ENCODE assay signal across 11 cellular contexts in genomic region chr22:45302047-45302446, GRCh38. TPM values are rescaled to one million over a fixed set of nuclear protein-coding genes. Genes with fewer than 3 reads are reported as not detected.
DNase-seq lines count a peak whose midpoint lies in the region; ATAC-seq, FAIRE-seq and TF ChIP-seq lines count a peak whose summit lies in the region.
"Had no signal": no experiment of that assay in that cellular context is flagged by ENCODE, and none has a peak within 500 bp of the region (broad histone marks: within the 10 kb centered on the region; RNA-seq: fewer than 3 reads in every experiment).

No MANE protein-coding gene starts in this region.

- peaks cover 3 to 7% (median 4%) of the 10 kb centered on the region in 3 donors for H3K27me3 Mint-ChIP-seq in immature natural killer cell (ENCODE audit: low read depth in 3 of 3)

- no peak overlapping the region for H3K27ac Mint-ChIP-seq in stimulated activated effector memory CD8-positive, alpha-beta T cell treated with anti-CD3 and anti-CD28 coated beads, Interleukin-12 subunit alpha, Interleukin-12 subunit beta, amount 100 ng/mL, for 72 hours
- H3K27ac Mint-ChIP-seq in immature natural killer cell = no peak overlapping the region
- H3K27ac Mint-ChIP-seq: brain had no signal

- TF ChIP-seq CTCF in bronchial epithelial cell (IDR thresholded peaks at IDR 0.05; ENCODE audit: insufficient read depth, low read length, severe bottlenecking) = no peak

- no peaks in the 10 kb centered on the region for H3K36me3 Mint-ChIP-seq in stimulated activated effector memory CD8-positive, alpha-beta T cell treated with anti-CD3 and anti-CD28 coated beads, Interleukin-12 subunit alpha, Interleukin-12 subunit beta, amount 100 ng/mL, for 72 hours
- no peaks in the 10 kb centered on the region for H3K36me3 Mint-ChIP-seq in immature natural killer cell
- H3K36me3 Mint-ChIP-seq: brain had no signal

- H3K4me1 Mint-ChIP-seq in stimulated activated effector memory CD8-positive, alpha-beta T cell treated with anti-CD3 and anti-CD28 coated beads, Interleukin-12 subunit alpha, Interleukin-12 subunit beta, amount 100 ng/mL, for 72 hours = peaks cover 7% of the 10 kb centered on the region
- H3K4me1 Mint-ChIP-seq in immature natural killer cell = peaks cover under 1% of the 10 kb centered on the region in 2 donors
- H3K4me1 Mint-ChIP-seq: brain had no signal

- H3K9me3 Mint-ChIP-seq in stimulated activated effector memory CD8-positive, alpha-beta T cell treated with anti-CD3 and anti-CD28 coated beads, Interleukin-12 subunit alpha, Interleukin-12 subunit beta, amount 100 ng/mL, for 72 hours = no peaks in the 10 kb centered on the region
- H3K9me3 Mint-ChIP-seq in immature natural killer cell = no peaks in the 10 kb centered on the region
- H3K9me3 Mint-ChIP-seq: brain had no signal

- no peak overlapping the region for H3K4me3 Mint-ChIP-seq in stimulated activated effector memory CD8-positive, alpha-beta T cell treated with anti-CD3 and anti-CD28 coated beads, Interleukin-12 subunit alpha, Interleukin-12 subunit beta, amount 100 ng/mL, for 72 hours
- H3K4me3 Mint-ChIP-seq in immature natural killer cell = no peak overlapping the region
- H3K4me3 Mint-ChIP-seq: brain had no signal

- peak; percentile 61 for ATAC-seq in stimulated activated effector memory CD8-positive, alpha-beta T cell treated with anti-CD3 and anti-CD28 coated beads, Interleukin-12 subunit alpha, Interleukin-12 subunit beta, amount 100 ng/mL, for 72 hours
- ATAC-seq in GM18868 (IDR thresholded peaks at IDR 0.05; ENCODE audit: unreplicated experiment) (no peak), HG02840 (IDR thresholded peaks at IDR 0.05; ENCODE audit: low FRiP score, unreplicated experiment) (no peak)

- H3K27me3 ChIP-seq in bronchial epithelial cell (ENCODE audit: control insufficient read depth, insufficient read depth, low read length) = peaks cover 2% of the 10 kb centered on the region

- H3K36me3 ChIP-seq in bronchial epithelial cell (ENCODE audit: control insufficient read depth, insufficient read depth, low read length) = no peaks in the 10 kb centered on the region

- H3K4me3 ChIP-seq in bronchial epithelial cell (ENCODE audit: low read depth, low read length) = no peak overlapping the region

- no peak for FAIRE-seq in bronchial epithelial cell (lab: Jason Lieb, UNC)
- FAIRE-seq: kidney had no signal

- DNase-seq in DMS153 (lab: John Stamatoyannopoulos, UW) (peak; percentile 74), DMS153 treated with DMSO at 0.1 percent for 48 hours (lab: John Stamatoyannopoulos, UW; ENCODE audit: unreplicated experiment) (no peak), NCI-H460 (ENCODE audit: extremely low read depth, low read depth) (peak; percentile 28), bronchial epithelial cell (ENCODE audit: low read depth) (peak; percentile 53), immature natural killer cell (no peak)
- no peak for DNase-seq in stimulated activated effector memory CD8-positive, alpha-beta T cell treated with anti-CD3 and anti-CD28 coated beads, Interleukin-12 subunit alpha, Interleukin-12 subunit beta, amount 100 ng/mL, for 72 hours (ENCODE audit: low spot score in 2 of 2)
- DNase-seq: kidney, NCI-H1436 treated with DMSO at 0.1 percent for 48 hours had no signal

RNA-seq across cellular contexts. Expression of gene FAM118A, which starts 7.7 kb away (rescaled TPM):
- 9.1 and 12.9 TPM in 2 replicates for total RNA-seq in NCI-H460 (2014; rRNA removed; shearing (Covaris generic))
- polyA plus RNA-seq in NCI-H460 (2014; cell fraction: nucleus; rRNA removed) = 47.4 and 49.9 TPM in 2 replicates
- total RNA-seq in bronchial epithelial cell = 16.3 and 28.2 TPM in 2 replicates
- polyA plus RNA-seq in immature natural killer cell = 10 to 100 TPM; 10.6 to 33.9 (median 14.7) TPM

RNA-seq across cellular contexts. Expression of gene UPK3A, which starts 17.3 kb away (rescaled TPM):
- not detected in 2 replicates for total RNA-seq in NCI-H460 (2014; rRNA removed; shearing (Covaris generic))
- not detected in 2 replicates for polyA plus RNA-seq in NCI-H460 (2014; cell fraction: nucleus; rRNA removed)
- total RNA-seq in bronchial epithelial cell = not detected in 2 replicates
- polyA plus RNA-seq in immature natural killer cell = 1 to 10 TPM in 2 of 3 donors, not detected in 1; 2.7 to 6.4 TPM
- total RNA-seq: kidney had no signal

Comparison
In these comparisons a context has a peak if more than half of its experiments do, and no peak if none do; other contexts are left out.
1. DNase-seq: peak in DMS153 (single experiment), NCI-H460 (single experiment) and bronchial epithelial cell (single experiment); none in DMS153 treated with DMSO at 0.1 percent for 48 hours (single experiment), stimulated activated effector memory CD8-positive, alpha-beta T cell treated with anti-CD3 and anti-CD28 coated beads, Interleukin-12 subunit alpha, Interleukin-12 subunit beta, amount 100 ng/mL, for 72 hours (0 of 2) and immature natural killer cell (0 of 3).